In genomic region chr12:108191938-108192337, GRCh38 we compare ENCODE assay signal across 26 cellular contexts.
A peak's percentile ranks its signal among the peaks of the same experiment; 100 is the strongest.
DNase-seq lines count a peak whose midpoint lies in the region; ATAC-seq, FAIRE-seq and TF ChIP-seq lines count a peak whose summit lies in the region.
"Had no signal": no experiment of that assay in that cellular context is flagged by ENCODE, and none has a peak within 500 bp of the region (broad histone marks: within the 10 kb centered on the region; RNA-seq: fewer than 3 reads in every experiment).

No MANE protein-coding gene starts in this region.

- no peak for TF ChIP-seq EP300 in K562 (IDR thresholded peaks at IDR 0.05; ENCODE audit: low read length)

- H3K27me3 ChIP-seq in K562 (ENCODE audit: control insufficient read depth in 2 of 2, insufficient read depth in 2 of 2, low read length in 2 of 2) (no peaks in the 10 kb centered on the region; a peak in 1 of 5 replicates), parathyroid adenoma (ENCODE audit: control insufficient read depth, insufficient read depth, low read length) (no peaks in the 10 kb centered on the region)
- H3K27me3 ChIP-seq: BLaER1 treated with 17β-estradiol and CSF1 and Interleukin-3, amounts not matched to agents 10 nM and 100 nM had no signal

- H3K4me3 ChIP-seq in K562 (no peak overlapping the region), parathyroid adenoma (ENCODE audit: low read depth, low read length) (no peak overlapping the region)
- H3K4me3 ChIP-seq: BLaER1 treated with 17β-estradiol and CSF1 and Interleukin-3, amounts not matched to agents 10 nM and 100 nM; GM23338; HAP-1 had no signal

- DNase-seq in NCI-H524 (lab: John Stamatoyannopoulos, UW) = peak; percentile 49 to 53
- no peak for DNase-seq in NCI-H524 treated with DMSO at 0.1 percent for 48 hours (lab: John Stamatoyannopoulos, UW)
- DNase-seq in NCI-H187 treated with DMSO at 0.1 percent for 48 hours (lab: John Stamatoyannopoulos, UW) = peak; percentile 84
- no peak for DNase-seq in K562 (ENCODE audit: extremely low read depth in 1 of 4, low spot score in 3 of 4)
- no peak for DNase-seq in cerebellar cortex (ENCODE audit: low spot score)
- DNase-seq in COLO668 (lab: John Stamatoyannopoulos, UW; ENCODE audit: unreplicated experiment) = no peak
- DNase-seq: AML-193; CD4-positive, alpha-beta T cell; COR-L47; DMS53; Karpas-422; NCI-H1092; NCI-H1694; NCI-H2081 treated with DMSO at 0.1 percent for 48 hours; NCI-H510A treated with DMSO at 0.1 percent for 48 hours; NCI-H774; Right ventricle myocardium superior; RPMI8226; T-cell had no signal

- no peak overlapping the region for H3K4me2 ChIP-seq in K562 (ENCODE audit: insufficient read depth, low read length)
- no peak overlapping the region for H3K4me2 ChIP-seq in parathyroid adenoma (ENCODE audit: low read length)
- H3K4me2 ChIP-seq: BLaER1 treated with 17β-estradiol and CSF1 and Interleukin-3, amounts not matched to agents 10 nM and 100 nM; GM23338 had no signal

- CTCF ChIA-PET in K562 (lab: Yijun Ruan, JAX; ENCODE audit: low intra/inter-chr PET ratio) = interaction anchor here (1.1 to 1.5 kb wide), 2 partner anchors 91 to 128 kb away, joined by 3 to 4 read pairs; no protein-coding TSS in a partner anchor

- TF ChIP-seq CTCF in K562 (IDR thresholded peaks at IDR 0.05 in 2 of 3, conservative IDR thresholded peaks at IDR 0.05 in 1 of 3; ENCODE audit: insufficient read depth in 2 of 3, low read depth in 1 of 3, low read length in 3 of 3) (no peak), parathyroid adenoma (IDR thresholded peaks at IDR 0.05) (no peak)

- peaks cover 3% of the 10 kb centered on the region for H4K20me1 ChIP-seq in K562 (replicated peaks; ENCODE audit: control insufficient read depth, insufficient read depth, low read length)

- no peak overlapping the region for H3K9ac ChIP-seq in K562 (ENCODE audit: insufficient read depth in 1 of 2, low read depth in 2 of 2, low read length in 2 of 2)
- no peak overlapping the region for H3K9ac ChIP-seq in parathyroid adenoma
- H3K9ac ChIP-seq: BLaER1 treated with 17β-estradiol and CSF1 and Interleukin-3, amounts not matched to agents 10 nM and 100 nM had no signal

- H3K36me3 ChIP-seq in K562 (ENCODE audit: control insufficient read depth, insufficient read depth, low read length) = no peaks in the 10 kb centered on the region; the same call in 2 of the 3 replicates
- H3K36me3 ChIP-seq in parathyroid adenoma (ENCODE audit: control insufficient read depth, insufficient read depth, low read length) = no peaks in the 10 kb centered on the region
- H3K36me3 ChIP-seq: BLaER1 treated with 17β-estradiol and CSF1 and Interleukin-3, amounts not matched to agents 10 nM and 100 nM; HAP-1 had no signal

- FAIRE-seq in K562 (lab: Jason Lieb, UNC) = no peak
- FAIRE-seq: A204.1, G401.6 had no signal

- H3K79me2 ChIP-seq in K562 (ENCODE audit: control insufficient read depth, insufficient read depth, low read length) (no peaks in the 10 kb centered on the region), parathyroid adenoma (no peaks in the 10 kb centered on the region)

- H3K27ac ChIP-seq in K562 (ENCODE audit: extremely low read depth, low read depth, low read length) = no peak overlapping the region
- no peak overlapping the region for H3K27ac ChIP-seq in parathyroid adenoma
- H3K27ac ChIP-seq: BLaER1 treated with 17β-estradiol and CSF1 and Interleukin-3, amounts not matched to agents 10 nM and 100 nM had no signal

- in situ Hi-C loops in K562 (cut with MboI) = no loop called here

- BruUV-seq in K562 (replicated peaks; lab: Mats Ljungman, UMichigan) = no TSS peak

- WGBS in K562 (ENCODE audit: insufficient coverage, low coverage, missing lambda C conversion rate) = 2% methylated on average over 4 of the region's 4 CpGs

- intact Hi-C loops in K562 (cut with micrococcal nuclease) = no loop called here

- no peaks in the 10 kb centered on the region for H3K4me1 ChIP-seq in K562 (replicated peaks in 1 of 2; ENCODE audit: control insufficient read depth in 2 of 2, insufficient read depth in 2 of 2, low read length in 2 of 2)
- H3K4me1 ChIP-seq in parathyroid adenoma = peaks cover 17% of the 10 kb centered on the region
- H3K4me1 ChIP-seq: HAP-1 had no signal

- no peak for TF ChIP-seq POLR2A in K562 (conservative IDR thresholded peaks at IDR 0.05)

- POLR2A ChIA-PET in K562 (lab: Yijun Ruan, JAX) = interaction anchor here (0.5 kb wide), 1 partner anchor 786 kb away, joined by 4 read pairs; no protein-coding TSS in a partner anchor

- ATAC-seq in K562 = no peak
- no peak for ATAC-seq in GM21423 (IDR thresholded peaks at IDR 0.05; ENCODE audit: unreplicated experiment)
- ATAC-seq: GM23338, T-cell had no signal

- no peak for TF ChIP-seq RAD21 in K562 (CRISPR knock-in tag; conservative IDR thresholded peaks at IDR 0.05 in 1 of 2, IDR thresholded peaks at IDR 0.05 in 1 of 2)

- no peaks in the 10 kb centered on the region for H3K9me3 ChIP-seq in K562 (replicated peaks; ENCODE audit: control insufficient read depth, insufficient read depth, low read depth, low read length)
- no peaks in the 10 kb centered on the region for H3K9me3 ChIP-seq in parathyroid adenoma (ENCODE audit: control insufficient read depth, low read length)
- H3K9me3 ChIP-seq: BLaER1 treated with 17β-estradiol and CSF1 and Interleukin-3, amounts not matched to agents 10 nM and 100 nM; HAP-1 had no signal

- H2AFZ ChIP-seq in K562 (ENCODE audit: low read depth, low read length) (no peak overlapping the region), parathyroid adenoma (peak overlapping the region; percentile 29)
- H2AFZ ChIP-seq: GM23338 had no signal

- no peaks in the 10 kb centered on the region for H3K9me1 ChIP-seq in K562 (ENCODE audit: control insufficient read depth, insufficient read depth, low read length)

TF ChIP-seq in K562, 482 proteins besides CTCF, POLR2A, EP300 and RAD21:
- TF ChIP-seq RCOR1 (IDR thresholded peaks at IDR 0.05; ENCODE audit: borderline replicate concordance in 1 of 2, low read depth in 2 of 2, low read length in 2 of 2) = no peak
- no peak for TF ChIP-seq POU5F1 (IDR thresholded peaks at IDR 0.05; ENCODE audit: borderline replicate concordance, low read depth, low read length, partially characterized antibody)
- TF ChIP-seq RBM25 (IDR thresholded peaks at IDR 0.05; ENCODE audit: low read depth, low read length, severe bottlenecking) = no peak
- TF ChIP-seq MAFK (IDR thresholded peaks at IDR 0.05; ENCODE audit: low read length) = peak; percentile 55; the same call in 1 of the 2 replicates
- TF ChIP-seq MAFF (IDR thresholded peaks at IDR 0.05; ENCODE audit: low read length) = peak; percentile 54
- peak; percentile 62; the same call in 1 of the 2 replicates for TF ChIP-seq C11orf30 (IDR thresholded peaks at IDR 0.05; ENCODE audit: low read depth)
- TF ChIP-seq E4F1 (CRISPR knock-in tag; IDR thresholded peaks at IDR 0.05; ENCODE audit: borderline replicate concordance) = no peak
- TF ChIP-seq MAFG (tag; conservative IDR thresholded peaks at IDR 0.05) = peak; percentile 69
- TF ChIP-seq ZNF316 (IDR thresholded peaks at IDR 0.05) = peak; percentile 70
- no peak for TF ChIP-seq PURB (CRISPR knock-in tag; IDR thresholded peaks at IDR 0.05; ENCODE audit: low read depth)

Comparison
In these comparisons a context has a peak if more than half of its experiments do, and no peak if none do; other contexts are left out.
1. DNase-seq: peak in NCI-H524 (2 of 2) and NCI-H187 treated with DMSO at 0.1 percent for 48 hours (single experiment); none in NCI-H524 treated with DMSO at 0.1 percent for 48 hours (single experiment), K562 (0 of 4), cerebellar cortex (single experiment) and COLO668 (single experiment).